Comparison of ENCODE assay signal across 18 cellular contexts in the genomic region with DNA sequence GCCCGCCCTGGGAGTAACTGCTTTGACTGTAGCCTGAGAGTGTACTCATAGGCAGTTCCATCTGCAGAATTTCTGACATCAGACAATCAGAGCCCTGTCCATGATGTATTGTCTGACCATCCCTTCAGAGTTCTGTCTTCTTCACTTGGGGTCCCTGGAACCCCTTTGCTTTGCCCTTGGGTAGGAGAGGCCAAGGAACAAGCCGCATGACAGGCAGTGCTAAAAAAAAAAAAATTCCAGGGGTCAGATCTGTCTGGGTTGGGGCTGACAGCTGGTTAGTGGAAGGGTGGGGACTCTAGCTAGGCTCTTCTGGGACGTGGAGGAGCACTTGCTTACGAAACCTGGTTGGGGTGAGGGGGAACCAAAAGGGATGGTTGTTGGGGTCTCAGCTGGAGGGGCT.
DNase-seq lines count a peak whose midpoint lies in the region; ATAC-seq and TF ChIP-seq lines count a peak whose summit lies in the region.
"Had no signal": no experiment of that assay in that cellular context is flagged by ENCODE, and none has a peak within 500 bp of the region (broad histone marks: within the 10 kb centered on the region; RNA-seq: fewer than 3 reads in every experiment).

No MANE protein-coding gene starts in this region.

- H3T11ph ChIP-seq in H9 (ENCODE audit: low read length), result no peak overlapping the region

- no peaks in the 10 kb centered on the region for H3K9me3 ChIP-seq in H9 (ENCODE audit: control insufficient read depth, low read depth, low read length)

- H3K9me3 Mint-ChIP-seq in GM23338 (no peaks in the 10 kb centered on the region), H9 (peaks cover 8 to 9% of the 10 kb centered on the region in 2 experiments; a peak in 3 of 5 replicates), chondrocyte (ENCODE audit: low read depth) (peaks cover 13% of the 10 kb centered on the region)
- H3K9me3 Mint-ChIP-seq: CD8-positive, alpha-beta T cell had no signal

- no peak overlapping the region for H3K4me3 Mint-ChIP-seq in GM23338
- no peak overlapping the region for H3K4me3 Mint-ChIP-seq in H9
- H3K4me3 Mint-ChIP-seq in chondrocyte (ENCODE audit: unreplicated experiment), result no peak overlapping the region
- H3K4me3 Mint-ChIP-seq: B cell; CD4-positive, CD25-positive, alpha-beta regulatory T cell; CD8-positive, alpha-beta T cell had no signal

- no peaks in the 10 kb centered on the region for H3K27me3 ChIP-seq in GM23338 (ENCODE audit: insufficient read depth)
- H3K27me3 ChIP-seq in H9 (ENCODE audit: insufficient read depth, low read length), result no peaks in the 10 kb centered on the region
- H3K27me3 ChIP-seq: BLaER1 had no signal

- H3K4me3 ChIP-seq in GM23338, result no peak overlapping the region
- H3K4me3 ChIP-seq: BLaER1 had no signal

- ATAC-seq in GM23338 (no peak), HG03442 (IDR thresholded peaks at IDR 0.05; ENCODE audit: unreplicated experiment) (no peak)
- ATAC-seq: CD8-positive, alpha-beta T cell; HCT116 had no signal

- peaks cover 2% of the 10 kb centered on the region for H3K27me3 Mint-ChIP-seq in GM23338 (ENCODE audit: insufficient read depth, low read depth, poor library complexity)
- no peaks in the 10 kb centered on the region for H3K27me3 Mint-ChIP-seq in H9 (ENCODE audit: low read depth)
- H3K27me3 Mint-ChIP-seq in chondrocyte (ENCODE audit: low read depth), result no peaks in the 10 kb centered on the region

- H3K79me2 ChIP-seq in GM23338 (replicated peaks; ENCODE audit: insufficient read depth), result no peaks in the 10 kb centered on the region
- no peaks in the 10 kb centered on the region for H3K79me2 ChIP-seq in H9 (ENCODE audit: insufficient read depth, low read length)

- H3K4me1 ChIP-seq in GM23338 (ENCODE audit: insufficient read depth), result no peaks in the 10 kb centered on the region
- no peaks in the 10 kb centered on the region; the same call in 1 of the 2 replicates for H3K4me1 ChIP-seq in H9 (ENCODE audit: insufficient read depth, low read length)
- H3K4me1 ChIP-seq: BLaER1 had no signal

- peaks cover 9% of the 10 kb centered on the region; the same call in 1 of the 2 replicates for H3K9me2 ChIP-seq in GM23338 (ENCODE audit: insufficient read depth)

- H3K18ac ChIP-seq in H9 (ENCODE audit: insufficient read length, low read depth, low read length), result no peak overlapping the region

- H2AFZ ChIP-seq in GM23338 (0 out of 2 replicates have a peak overlapping the region, but pooled peaks have one; percentile 18), H9 (ENCODE audit: low read length) (no peak overlapping the region)

- H4K20me1 ChIP-seq in GM23338 (replicated peaks; ENCODE audit: insufficient read depth) (no peaks in the 10 kb centered on the region), H9 (ENCODE audit: control insufficient read depth, insufficient read depth, insufficient read length) (no peaks in the 10 kb centered on the region)
- H4K20me1 ChIP-seq: BLaER1 had no signal

- H3K79me1 ChIP-seq in H9 (ENCODE audit: insufficient read depth, low read depth, low read length, poor library complexity, severe bottlenecking), result no peaks in the 10 kb centered on the region

- H2BK120ac ChIP-seq in H9 (ENCODE audit: low read depth, low read length, poor library complexity, severe bottlenecking), result no peak overlapping the region

- H4K8ac ChIP-seq in H9 (replicated peaks; ENCODE audit: insufficient read length, low read depth, low read length), result no peak overlapping the region

- H4K5ac ChIP-seq in H9 (ENCODE audit: insufficient read length, low read depth, low read length), result no peak overlapping the region

- H3F3A ChIP-seq in GM23338 (replicated peaks; ENCODE audit: low read depth), result no peaks in the 10 kb centered on the region

- H3K27ac ChIP-seq in GM23338 (ENCODE audit: low read depth) (no peak overlapping the region), H9 (ENCODE audit: insufficient read length, low read depth, low read length) (no peak overlapping the region)
- H3K27ac ChIP-seq: BLaER1, C4-2B had no signal

- no peak overlapping the region for H4K91ac ChIP-seq in H9 (ENCODE audit: insufficient read length, low read depth, low read length)

- DNase-seq in GM23338 (ENCODE audit: low spot score), result no peak
- DNase-seq in H9, result peak; percentile 14
- DNase-seq in chondrocyte (ENCODE audit: low spot score), result no peak
- peak; percentile 76 for DNase-seq in myocyte (ENCODE audit: low read depth)
- DNase-seq in activated CD4-positive, alpha-beta T cell treated with anti-CD3 and anti-CD28 coated beads, Interleukin-2, amount 50 U/mL, for 1 hour, result no peak
- DNase-seq in activated gamma-delta T cell (lab: John Stamatoyannopoulos, UW), result no peak
- DNase-seq in SIG-M5 treated with dmso at 0.1 percent for 504 hours (lab: John Stamatoyannopoulos, UW; ENCODE audit: unreplicated experiment), result no peak
- DNase-seq: Caco-2; CD4-positive, CD25-positive, alpha-beta regulatory T cell; CD8-positive, alpha-beta T cell; DMS153; DND-41; H7 had no signal

- H3K36me3 ChIP-seq in GM23338 (ENCODE audit: insufficient read depth), result no peaks in the 10 kb centered on the region
- H3K36me3 ChIP-seq: BLaER1 had no signal

- TF ChIP-seq CTCF in GM23338 (conservative IDR thresholded peaks at IDR 0.05; ENCODE audit: low read depth in 2 of 2), result no peak
- no peak for TF ChIP-seq CTCF in H9 (conservative IDR thresholded peaks at IDR 0.05)
- no peak for TF ChIP-seq CTCF in chondrocyte (IDR thresholded peaks at IDR 0.05)

- H2AK5ac ChIP-seq in H9 (ENCODE audit: insufficient read length, low read length), result no peak overlapping the region

- no peak overlapping the region for H3K56ac ChIP-seq in H9 (ENCODE audit: insufficient read length, low read depth, low read length)

- H3K4ac ChIP-seq in H9 (ENCODE audit: low read depth, low read length), result no peak overlapping the region

- H3K23ac ChIP-seq in H9 (ENCODE audit: insufficient read length, low read depth, low read length), result no peak overlapping the region

- H3K4me2 ChIP-seq in GM23338 (no peak overlapping the region), H9 (ENCODE audit: insufficient read depth, insufficient read length, low read length) (no peak overlapping the region)
- H3K4me2 ChIP-seq: BLaER1 had no signal

- H2BK12ac ChIP-seq in H9 (ENCODE audit: insufficient read length, low read depth, low read length), result no peak overlapping the region

- no peak overlapping the region for H2BK20ac ChIP-seq in H9 (ENCODE audit: low read depth, low read length, poor library complexity, severe bottlenecking)

- no peak overlapping the region for H2BK5ac ChIP-seq in H9 (ENCODE audit: insufficient read length, low read length)

- no CpG with 5 or more reads among the region's 4 CpGs for WGBS in H9 (ENCODE audit: extremely low coverage, insufficient read length, low lambda C conversion rate)

- H3K36me3 Mint-ChIP-seq in GM23338 (ENCODE audit: low read depth) (no peaks in the 10 kb centered on the region), H9 (ENCODE audit: insufficient read depth in 1 of 3, low read depth in 3 of 3) (no peaks in the 10 kb centered on the region; a peak in 2 of 7 replicates), chondrocyte (ENCODE audit: low read depth) (peaks cover 5% of the 10 kb centered on the region)
- H3K36me3 Mint-ChIP-seq: CD4-positive, CD25-positive, alpha-beta regulatory T cell; CD8-positive, alpha-beta T cell had no signal

- H3K14ac ChIP-seq in H9 (ENCODE audit: insufficient read depth, low read length), result no peak overlapping the region

- peak overlapping the region; percentile 11; the same call in 1 of the 2 replicates for H3K27ac Mint-ChIP-seq in GM23338
- H3K27ac Mint-ChIP-seq in H9, result no peak overlapping the region; a peak in 1 of 7 replicates
- H3K27ac Mint-ChIP-seq in chondrocyte (ENCODE audit: unreplicated experiment), result peak overlapping the region; percentile 52
- H3K27ac Mint-ChIP-seq: B cell; CD4-positive, CD25-positive, alpha-beta regulatory T cell; CD8-positive, alpha-beta T cell had no signal

- H3K4me1 Mint-ChIP-seq in GM23338 (peaks cover 18% of the 10 kb centered on the region), H9 (peaks cover 24 to 28% of the 10 kb centered on the region in 2 experiments), chondrocyte (ENCODE audit: low read depth) (peaks cover 66% of the 10 kb centered on the region)
- H3K4me1 Mint-ChIP-seq: B cell; CD4-positive, CD25-positive, alpha-beta regulatory T cell had no signal

- H3K23me2 ChIP-seq in H9 (ENCODE audit: insufficient read length, low read depth, low read length, poor library complexity, severe bottlenecking), result no peaks in the 10 kb centered on the region

- H3K9ac ChIP-seq in H9 (ENCODE audit: extremely low read depth, insufficient read length, low read length), result no peak overlapping the region
- H3K9ac ChIP-seq: BLaER1 had no signal

- H2BK15ac ChIP-seq in H9 (ENCODE audit: low read depth, low read length), result no peak overlapping the region

Comparison
In these comparisons a context has a peak if more than half of its experiments do, and no peak if none do; other contexts are left out.
1. DNase-seq: peak in H9 (single experiment) and myocyte (single experiment); none in GM23338 (single experiment), chondrocyte (single experiment), activated CD4-positive, alpha-beta T cell treated with anti-CD3 and anti-CD28 coated beads, Interleukin-2, amount 50 U/mL, for 1 hour (single experiment), activated gamma-delta T cell (single experiment) and SIG-M5 treated with dmso at 0.1 percent for 504 hours (single experiment).
2. H3K27ac Mint-ChIP-seq: peak in GM23338 (single experiment) and chondrocyte (single experiment); none in H9 (0 of 3).